8 cellular contexts compared by ENCODE assay signal in the genomic region with DNA sequence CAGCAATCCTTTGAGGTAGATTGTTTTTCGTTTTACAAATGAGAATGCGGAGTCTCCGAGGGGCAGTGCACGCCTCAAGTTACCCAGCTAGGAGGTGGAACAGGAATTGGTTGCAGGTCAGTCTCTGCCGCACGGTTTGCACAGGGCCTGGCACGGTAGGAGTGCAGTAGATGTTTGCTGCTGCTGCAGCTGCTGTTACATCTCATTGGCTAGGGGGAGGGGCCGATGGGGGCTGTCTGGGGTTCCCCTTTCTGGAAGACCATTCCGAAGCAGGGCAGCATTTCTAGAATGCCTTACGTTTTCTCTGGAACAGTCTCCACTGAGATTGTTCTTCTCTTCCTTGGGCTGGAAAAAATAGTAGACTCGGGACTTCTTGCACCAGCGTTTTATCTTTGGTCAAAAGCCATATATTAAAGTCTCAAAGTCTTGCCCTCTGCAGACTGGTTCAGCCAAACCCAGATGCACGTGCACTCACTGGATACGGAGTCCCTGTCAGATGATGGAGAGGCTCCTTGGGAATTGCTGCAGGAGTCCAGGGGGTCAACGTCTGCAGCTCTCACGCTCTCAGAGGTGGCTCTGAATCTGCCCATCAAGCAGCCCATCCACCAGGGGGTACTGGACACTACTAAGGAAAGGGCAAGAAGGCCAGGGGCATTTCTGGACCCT. TPM values are rescaled to one million over a fixed set of nuclear protein-coding genes. Genes with fewer than 3 reads are reported as not detected.
A peak's percentile ranks its signal among the peaks of the same experiment; 100 is the strongest.
DNase-seq lines count a peak whose midpoint lies in the region; ATAC-seq and TF ChIP-seq lines count a peak whose summit lies in the region.

No MANE protein-coding gene starts in this region.

- H3K4me1 Mint-ChIP-seq in activated T-cell treated with anti-CD3 and anti-CD28 coated beads, Interleukin-2, amount 50 U/mL, for 4 hours (ENCODE audit: low read depth) = peaks cover 69% of the 10 kb centered on the region

- peaks cover 19% of the 10 kb centered on the region for H3K36me3 ChIP-seq in left ventricle myocardium inferior
- H3K36me3 ChIP-seq in iPS-15b (ENCODE audit: control insufficient read depth, insufficient read depth, low read length) = no peaks in the 10 kb centered on the region

- H3K9me3 ChIP-seq in left ventricle myocardium inferior (replicated peaks) (no peaks in the 10 kb centered on the region), iPS-15b (ENCODE audit: control insufficient read depth, insufficient read depth, low read length) (no peaks in the 10 kb centered on the region)

- H3K9ac ChIP-seq in iPS-15b (ENCODE audit: low read depth, low read length) = no peak overlapping the region

- H3K36me3 Mint-ChIP-seq in activated T-cell treated with anti-CD3 and anti-CD28 coated beads, Interleukin-2, amount 50 U/mL, for 4 hours (ENCODE audit: insufficient read depth) = peaks cover 22% of the 10 kb centered on the region

- no peak for TF ChIP-seq CTCF in left ventricle myocardium inferior (IDR thresholded peaks at IDR 0.05; ENCODE audit: borderline replicate concordance)

- ATAC-seq in activated T-cell treated with anti-CD3 and anti-CD28 coated beads, Interleukin-2, amount 50 U/mL, for 4 hours = no peak

- H3K4me1 ChIP-seq in left ventricle myocardium inferior = peaks cover 40% of the 10 kb centered on the region
- peaks cover 15% of the 10 kb centered on the region for H3K4me1 ChIP-seq in iPS-15b (ENCODE audit: control insufficient read depth, insufficient read depth, low read length)

- H3K27me3 ChIP-seq in left ventricle myocardium inferior (ENCODE audit: low read depth) = no peaks in the 10 kb centered on the region
- H3K27me3 ChIP-seq in iPS-15b (ENCODE audit: control insufficient read depth, insufficient read depth, low read length) = no peaks in the 10 kb centered on the region

- no peaks in the 10 kb centered on the region for H3K27me3 Mint-ChIP-seq in activated T-cell treated with anti-CD3 and anti-CD28 coated beads, Interleukin-2, amount 50 U/mL, for 4 hours (ENCODE audit: low read depth)

- H3K4me3 Mint-ChIP-seq in activated T-cell treated with anti-CD3 and anti-CD28 coated beads, Interleukin-2, amount 50 U/mL, for 4 hours = peak overlapping the region; percentile 91

- H3K27ac ChIP-seq in left ventricle myocardium inferior (replicated peaks) = no peak overlapping the region

- intact Hi-C loops in left ventricle myocardium inferior (cut with micrococcal nuclease) (no loop called here), cardiac septum (cut with DNase I) (no loop called here)

- DNase-seq in left ventricle myocardium inferior = no peak
- DNase-seq in cardiac septum (ENCODE audit: low spot score) = no peak
- peak; percentile 44 for DNase-seq in activated T-cell treated with anti-CD3 and anti-CD28 coated beads, Interleukin-2, amount 50 U/mL, for 4 hours
- peak; percentile 55 for DNase-seq in stimulated activated CD4-positive, alpha-beta T cell treated with anti-CD3 and anti-CD28 coated beads, Interleukin-4, amount 100 ng/mL, for 24 hours
- no peak for DNase-seq in NCI-H2227 treated with DMSO at 0.1 percent for 48 hours (lab: John Stamatoyannopoulos, UW)
- DNase-seq in NCI-H1694 (lab: John Stamatoyannopoulos, UW) = no peak
- no peak for DNase-seq in RPMI8226

- peak overlapping the region; percentile 83 for H3K4me3 ChIP-seq in left ventricle myocardium inferior
- H3K4me3 ChIP-seq in iPS-15b (ENCODE audit: low read depth, low read length) = peak overlapping the region; percentile 77

- no peaks in the 10 kb centered on the region for H3K9me3 Mint-ChIP-seq in activated T-cell treated with anti-CD3 and anti-CD28 coated beads, Interleukin-2, amount 50 U/mL, for 4 hours

RNA-seq across cellular contexts. Expression of a gene that starts 1.2 kb away (rescaled TPM):
- total RNA-seq in left ventricle myocardium inferior = 13.2 TPM
- total RNA-seq in cardiac septum = 16.0 TPM
- 10 to 100 TPM; 39.1 to 48.4 (median 47.0) TPM for total RNA-seq in activated T-cell treated with anti-CD3 and anti-CD28 coated beads, Interleukin-2, amount 50 U/mL, for 4 hours

RNA-seq across cellular contexts. Expression of a gene that starts 1.4 kb away (rescaled TPM):
- total RNA-seq in left ventricle myocardium inferior = 30.0 TPM
- 30.7 TPM for total RNA-seq in cardiac septum
- total RNA-seq in activated T-cell treated with anti-CD3 and anti-CD28 coated beads, Interleukin-2, amount 50 U/mL, for 4 hours = 10 to 100 TPM; 74.8 to 92.6 (median 76.2) TPM

RNA-seq across cellular contexts. Expression of a gene that starts 12.5 kb away (rescaled TPM):
- total RNA-seq in left ventricle myocardium inferior (12.9 TPM), cardiac septum (14.0 TPM)
- total RNA-seq in activated T-cell treated with anti-CD3 and anti-CD28 coated beads, Interleukin-2, amount 50 U/mL, for 4 hours = 10 to 100 TPM; 42.4 to 49.3 (median 45.2) TPM

RNA-seq across cellular contexts. Expression of a gene that starts 33.5 kb away (rescaled TPM):
- total RNA-seq in left ventricle myocardium inferior = 10.6 TPM
- 10.1 TPM for total RNA-seq in cardiac septum
- 10 to 100 TPM; 22.8 to 28.1 (median 27.5) TPM for total RNA-seq in activated T-cell treated with anti-CD3 and anti-CD28 coated beads, Interleukin-2, amount 50 U/mL, for 4 hours

Comparison
In these comparisons a context has a peak if more than half of its experiments do, and no peak if none do; other contexts are left out.
1. DNase-seq: peak in activated T-cell treated with anti-CD3 and anti-CD28 coated beads, Interleukin-2, amount 50 U/mL, for 4 hours (single experiment) and stimulated activated CD4-positive, alpha-beta T cell treated with anti-CD3 and anti-CD28 coated beads, Interleukin-4, amount 100 ng/mL, for 24 hours (single experiment); none in left ventricle myocardium inferior (single experiment), cardiac septum (single experiment), NCI-H2227 treated with DMSO at 0.1 percent for 48 hours (single experiment), NCI-H1694 (single experiment) and RPMI8226 (single experiment).